Comparison of ENCODE assay signal across 11 cellular contexts in the genomic region with DNA sequence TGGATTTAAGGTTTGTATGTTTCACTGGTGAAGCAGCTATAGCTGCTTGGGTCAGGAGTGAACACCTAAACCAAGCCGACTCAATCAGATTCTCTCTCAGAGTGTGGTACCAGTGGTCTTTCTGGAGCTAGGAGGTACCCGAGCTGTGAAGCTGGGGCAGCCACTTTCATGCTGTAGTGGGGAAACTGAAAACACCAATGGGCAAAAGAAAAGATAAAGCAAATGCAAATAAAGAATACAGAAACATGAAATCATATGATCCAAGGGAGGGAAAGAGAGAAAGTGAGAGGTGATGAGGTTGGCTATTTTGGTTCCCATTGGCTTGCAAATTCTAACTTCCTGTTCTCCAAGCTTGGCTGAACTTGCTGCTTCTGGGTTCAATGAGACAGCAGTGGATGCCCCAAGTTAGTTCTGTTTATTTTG.
A peak's percentile ranks its signal among the peaks of the same experiment; 100 is the strongest.
DNase-seq lines count a peak whose midpoint lies in the region; ATAC-seq, FAIRE-seq and TF ChIP-seq lines count a peak whose summit lies in the region.
"Had no signal": no experiment of that assay in that cellular context is flagged by ENCODE, and none has a peak within 500 bp of the region (broad histone marks: within the 10 kb centered on the region; RNA-seq: fewer than 3 reads in every experiment).

No MANE protein-coding gene starts in this region.

- no peak overlapping the region for H2AFZ ChIP-seq in OCI-LY7 (ENCODE audit: low read length)

- H3K27me3 Mint-ChIP-seq in T-helper 2 cell treated with Interferon-gamma antibody and Interleukin-4, amounts not matched to agents 5 μg/mL and 100 μg/mL, for 36 hours (ENCODE audit: low read depth) = no peaks in the 10 kb centered on the region

- H3K4me2 ChIP-seq in OCI-LY7 (ENCODE audit: low read length) = peak overlapping the region; percentile 41

- H3K4me1 Mint-ChIP-seq in T-helper 2 cell treated with Interferon-gamma antibody and Interleukin-4, amounts not matched to agents 5 μg/mL and 100 μg/mL, for 36 hours (ENCODE audit: low read depth) = no peaks in the 10 kb centered on the region

- no peaks in the 10 kb centered on the region for H3K9me2 ChIP-seq in OCI-LY7 (ENCODE audit: insufficient read depth, low read length)

- no peaks in the 10 kb centered on the region for H3K36me3 ChIP-seq in OCI-LY7 (ENCODE audit: insufficient read depth, low read length)
- H3K36me3 ChIP-seq: esophagus squamous epithelium had no signal

- H3K36me3 Mint-ChIP-seq in T-helper 2 cell treated with Interferon-gamma antibody and Interleukin-4, amounts not matched to agents 5 μg/mL and 100 μg/mL, for 36 hours (ENCODE audit: low read depth) = no peaks in the 10 kb centered on the region

- H3K4me3 ChIP-seq in OCI-LY7 (ENCODE audit: low read depth, low read length, poor library complexity, severe bottlenecking) = no peak overlapping the region
- H3K4me3 ChIP-seq: esophagus squamous epithelium had no signal

- BruUV-seq in OCI-LY7 (replicated peaks; lab: Mats Ljungman, UMichigan) = no TSS peak

- DNase-seq in OCI-LY7 (ENCODE audit: low spot score) (peak; percentile 17), dermis blood vessel endothelial cell (no peak), NCI-H345 treated with DMSO at 0.1 percent for 48 hours (lab: John Stamatoyannopoulos, UW; ENCODE audit: unreplicated experiment) (no peak), RCC 7860 (ENCODE audit: low spot score) (no peak)
- DNase-seq in T-helper 2 cell treated with Interferon-gamma antibody and Interleukin-4, amounts not matched to agents 5 μg/mL and 100 μg/mL, for 36 hours (ENCODE audit: low spot score) = no peak
- DNase-seq: activated T-cell treated with anti-CD3 and anti-CD28 coated beads, Interleukin-2, amount 50 U/mL, for 48 hours; esophagus squamous epithelium; NCI-H524 had no signal

- H4K20me1 ChIP-seq in OCI-LY7 (ENCODE audit: insufficient read depth, low read length) = no peaks in the 10 kb centered on the region

- intact Hi-C loops in OCI-LY7 (cut with micrococcal nuclease; ENCODE audit: unreplicated experiment) = no loop called here

- no peak for TF ChIP-seq CTCF in OCI-LY7 (conservative IDR thresholded peaks at IDR 0.05; ENCODE audit: low read length)

- H3K4me1 ChIP-seq in OCI-LY7 (ENCODE audit: insufficient read depth, low read length, poor library complexity, severe bottlenecking) = peaks cover 10% of the 10 kb centered on the region

- ATAC-seq in GM18517 (IDR thresholded peaks at IDR 0.05; ENCODE audit: unreplicated experiment) (peak; percentile 93), GM21367 (IDR thresholded peaks at IDR 0.05; ENCODE audit: unreplicated experiment) (peak; percentile 94), HG03039 (IDR thresholded peaks at IDR 0.05; ENCODE audit: unreplicated experiment) (peak; percentile 87)

- no peaks in the 10 kb centered on the region for H3K9me3 ChIP-seq in OCI-LY7 (ENCODE audit: low read length)

- FAIRE-seq in RCC 7860 (lab: Jason Lieb, UNC) = no peak

- H3K9me3 Mint-ChIP-seq in T-helper 2 cell treated with Interferon-gamma antibody and Interleukin-4, amounts not matched to agents 5 μg/mL and 100 μg/mL, for 36 hours = peaks cover 7% of the 10 kb centered on the region

- CTCF ChIA-PET in OCI-LY7 (lab: Charles Lee; ENCODE audit: unreplicated experiment) = no interaction called here

- H3K27ac Mint-ChIP-seq in T-helper 2 cell treated with Interferon-gamma antibody and Interleukin-4, amounts not matched to agents 5 μg/mL and 100 μg/mL, for 36 hours = no peak overlapping the region

- no peaks in the 10 kb centered on the region for H3K79me2 ChIP-seq in OCI-LY7 (ENCODE audit: insufficient read depth, low read depth, low read length)

- POLR2A ChIA-PET in OCI-LY7 (lab: Charles Lee) = interaction anchor here (1.0 to 1.6 kb wide), 2 partner anchors 10 to 15 kb away, joined by 4 read pairs; no protein-coding TSS in a partner anchor

- no peak overlapping the region for H3K27ac ChIP-seq in OCI-LY7 (ENCODE audit: low read depth, low read length, poor library complexity, severe bottlenecking)
- H3K27ac ChIP-seq: esophagus squamous epithelium had no signal

- H3K4me3 Mint-ChIP-seq in T-helper 2 cell treated with Interferon-gamma antibody and Interleukin-4, amounts not matched to agents 5 μg/mL and 100 μg/mL, for 36 hours = no peak overlapping the region
